Comparison of ENCODE assay signal across 26 cellular contexts in the genomic region with DNA sequence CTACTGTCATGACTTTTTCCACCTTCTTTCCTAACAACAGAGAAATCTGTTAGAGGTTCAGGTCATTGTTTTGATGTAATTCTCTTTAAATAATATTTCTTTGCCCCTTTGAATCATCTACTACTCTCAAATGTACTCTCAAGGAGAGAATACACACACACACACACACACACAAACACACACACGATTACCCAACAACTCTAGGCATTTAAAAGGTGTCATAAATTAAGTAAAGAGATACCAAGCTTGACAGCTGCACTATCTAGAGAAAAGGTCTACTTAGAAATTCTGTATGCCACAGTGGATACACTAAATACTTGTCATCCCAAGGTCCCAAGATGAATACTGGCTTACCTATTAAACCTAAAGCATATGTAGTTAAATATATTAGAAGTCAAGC. TPM values are rescaled to one million over a fixed set of nuclear protein-coding genes. Genes with fewer than 3 reads are reported as not detected.
DNase-seq lines count a peak whose midpoint lies in the region; ATAC-seq and TF ChIP-seq lines count a peak whose summit lies in the region.
"Had no signal": no experiment of that assay in that cellular context is flagged by ENCODE, and none has a peak within 500 bp of the region (broad histone marks: within the 10 kb centered on the region; RNA-seq: fewer than 3 reads in every experiment).

No MANE protein-coding gene starts in this region.

- H3K79me2 ChIP-seq in Loucy (ENCODE audit: insufficient read depth, low read length) (peaks cover 75% of the 10 kb centered on the region), hepatocyte (peaks cover 82% of the 10 kb centered on the region)

- H3K9me3 ChIP-seq in Loucy (ENCODE audit: insufficient read depth, low read depth, low read length) (no peaks in the 10 kb centered on the region), hepatocyte (ENCODE audit: low read depth) (no peaks in the 10 kb centered on the region), gastrocnemius medialis (no peaks in the 10 kb centered on the region)
- H3K9me3 ChIP-seq: Caco-2, HAP-1, SJCRH30 had no signal

- H3K9me2 ChIP-seq in Loucy (replicated peaks; ENCODE audit: low read depth, low read length) (no peaks in the 10 kb centered on the region), hepatocyte (replicated peaks; ENCODE audit: insufficient read depth) (no peaks in the 10 kb centered on the region)

- peak overlapping the region; percentile 44 for H3K4me3 ChIP-seq in Loucy (ENCODE audit: low read length, poor library complexity, severe bottlenecking)
- H3K4me3 ChIP-seq in hepatocyte: no peak overlapping the region
- H3K4me3 ChIP-seq in gastrocnemius medialis: peak overlapping the region in 1 of 4 donors; percentile 9
- H3K4me3 ChIP-seq: GM23248, HAP-1, SJCRH30 had no signal

- peak; percentile 60 for DNase-seq in OCI-M1 (lab: John Stamatoyannopoulos, UW)
- peak; percentile 21 for DNase-seq in hepatocyte (ENCODE audit: low spot score)
- peak in 1 of 2 donors; percentile 42 for DNase-seq in gastrocnemius medialis
- no peak for DNase-seq in AG20443 (ENCODE audit: low spot score)
- DNase-seq: Caco-2; CD8-positive, alpha-beta T cell; GM23248; Kasumi-1; MM.1S; NCI-H1105; NCI-H1436 treated with DMSO at 0.1 percent for 48 hours; NCI-H187 treated with DMSO at 0.1 percent for 48 hours; NCI-H2171 treated with DMSO at 0.1 percent for 48 hours; NCI-H446; NCI-H524 treated with DMSO at 0.1 percent for 48 hours; NCI-H774; PC-3; SJCRH30 had no signal

- no peaks in the 10 kb centered on the region for H3F3A ChIP-seq in Loucy (ENCODE audit: low read depth)

- ATAC-seq in gastrocnemius medialis (no peak), HG02852 (IDR thresholded peaks at IDR 0.05; ENCODE audit: unreplicated experiment) (no peak), HG02623 (IDR thresholded peaks at IDR 0.05; ENCODE audit: unreplicated experiment) (no peak)
- ATAC-seq: CD8-positive, alpha-beta T cell; PC-3; Right ventricle myocardium inferior; SK-N-SH treated with all-trans-retinoic acid at 6 μM for 48 hours had no signal

- in situ Hi-C loops in gastrocnemius medialis (cut with MboI; ENCODE audit: low sequenced_read_pairs in 4 of 4): loop anchor here in 1 of 4 donors (10.0 kb wide), 1 partner anchor 65 kb away; a partner anchor contains a TSS

- H2AFZ ChIP-seq in Loucy (ENCODE audit: low read length): no peak overlapping the region
- H2AFZ ChIP-seq in hepatocyte: no peak overlapping the region
- H2AFZ ChIP-seq: GM23248 had no signal

- H3K4me1 ChIP-seq in Loucy (ENCODE audit: insufficient read depth, low read length, poor library complexity, severe bottlenecking) (peaks cover 41% of the 10 kb centered on the region), hepatocyte (ENCODE audit: insufficient read depth) (peaks cover 21% of the 10 kb centered on the region), gastrocnemius medialis (peaks cover 26 to 32% of the 10 kb centered on the region in 2 donors)

- H3K36me3 ChIP-seq in Loucy (ENCODE audit: insufficient read depth, low read length) (no peaks in the 10 kb centered on the region), hepatocyte (replicated peaks; ENCODE audit: insufficient read depth, low read depth) (no peaks in the 10 kb centered on the region), gastrocnemius medialis (no peaks in the 10 kb centered on the region)
- H3K36me3 ChIP-seq: SJCRH30 had no signal

- H3K9ac ChIP-seq in Loucy (ENCODE audit: low read depth, low read length, poor library complexity, severe bottlenecking): peak overlapping the region; percentile 2
- H3K9ac ChIP-seq: GM23248 had no signal

- H3K4me2 ChIP-seq in Loucy (ENCODE audit: low read depth, low read length, poor library complexity, severe bottlenecking): peak overlapping the region; percentile 48
- peak overlapping the region; percentile 35 for H3K4me2 ChIP-seq in hepatocyte

- no peak for TF ChIP-seq POLR2A in gastrocnemius medialis (IDR thresholded peaks at IDR 0.05)

- 47% methylated on average over 1 of the region's 1 CpG for WGBS in hepatocyte (ENCODE audit: low lambda C conversion rate, missing lambda C conversion rate)

- H4K20me1 ChIP-seq in Loucy (ENCODE audit: insufficient read depth, low read length, poor library complexity, severe bottlenecking) (peaks cover 21% of the 10 kb centered on the region), hepatocyte (ENCODE audit: insufficient read depth, poor library complexity, severe bottlenecking) (no peaks in the 10 kb centered on the region)

- H3K27ac ChIP-seq in hepatocyte (no peak overlapping the region), gastrocnemius medialis (peak overlapping the region; percentile 93 to 98 (median 96))
- H3K27ac ChIP-seq: C4-2B, GM23248, HL-60, SJCRH30 had no signal

- no peaks in the 10 kb centered on the region for H3K27me3 ChIP-seq in Loucy (ENCODE audit: insufficient read depth, low read length, poor library complexity, severe bottlenecking)
- H3K27me3 ChIP-seq in hepatocyte: no peaks in the 10 kb centered on the region
- H3K27me3 ChIP-seq in gastrocnemius medialis: no peaks in the 10 kb centered on the region
- H3K27me3 ChIP-seq: SJCRH30 had no signal

- TF ChIP-seq CTCF in Loucy (conservative IDR thresholded peaks at IDR 0.05; ENCODE audit: low read length) (no peak), hepatocyte (IDR thresholded peaks at IDR 0.05; ENCODE audit: poor library complexity) (no peak), gastrocnemius medialis (IDR thresholded peaks at IDR 0.05 in 4 of 5, conservative IDR thresholded peaks at IDR 0.05 in 1 of 5) (no peak)

- intact Hi-C loops in gastrocnemius medialis (cut with DNase I; ENCODE audit: low total_unique reads): loop anchor here (10.0 kb wide), 1 partner anchor 1945 kb away; no protein-coding TSS in a partner anchor

RNA-seq across cellular contexts. Expression of a gene that starts 4.8 kb away (rescaled TPM):
- total RNA-seq in hepatocyte: 51.0 and 55.5 TPM in 2 replicates
- 21.6 and 22.2 TPM in 2 replicates for polyA plus RNA-seq in hepatocyte
- total RNA-seq in gastrocnemius medialis: 10 to 100 TPM in 1 of 4 donors, 1 to 10 TPM in 3; 7.3 to 16.3 (median 9.0) TPM
